30 cellular contexts compared by ENCODE assay signal in genomic region chr17:2856727-2857126, GRCh38.
DNase-seq lines count a peak whose midpoint lies in the region; ATAC-seq and TF ChIP-seq lines count a peak whose summit lies in the region.
"Had no signal": no experiment of that assay in that cellular context is flagged by ENCODE, and none has a peak within 500 bp of the region (broad histone marks: within the 10 kb centered on the region; RNA-seq: fewer than 3 reads in every experiment).

No MANE protein-coding gene starts in this region.

- dilution Hi-C loops in mammary epithelial cell (cut with HindIII; ENCODE audit: low sequenced_read_pairs): no loop called here

- no TSS peak for BruUV-seq in MCF 10A (replicated peaks; lab: Mats Ljungman, UMichigan)
- BruUV-seq in mammary epithelial cell (replicated peaks; lab: Mats Ljungman, UMichigan): no TSS peak

- H2AFZ ChIP-seq in mammary epithelial cell (ENCODE audit: low read depth, low read length): no peak overlapping the region

- peaks cover 9% of the 10 kb centered on the region for H3K4me1 Mint-ChIP-seq in MCF 10A (ENCODE audit: insufficient read depth, unreplicated experiment)
- peaks cover 32% of the 10 kb centered on the region for H3K4me1 Mint-ChIP-seq in T-helper 17 cell
- H3K4me1 Mint-ChIP-seq in nephron: peaks cover 10% of the 10 kb centered on the region

- no peak overlapping the region for H3K4me2 ChIP-seq in mammary epithelial cell (ENCODE audit: insufficient read depth, low read depth, low read length)
- H3K4me2 ChIP-seq: A549 had no signal

- POLR2A ChIA-PET in MCF 10A (lab: Yijun Ruan, JAX): no interaction called here

- H3K27ac ChIP-seq in mammary epithelial cell (ENCODE audit: insufficient read depth, low read depth, low read length): no peak overlapping the region
- H3K27ac ChIP-seq: A549, adrenal gland, esophagus muscularis mucosa, upper lobe of right lung had no signal

- H3K36me3 Mint-ChIP-seq in MCF 10A (ENCODE audit: insufficient read depth, unreplicated experiment): no peaks in the 10 kb centered on the region
- H3K36me3 Mint-ChIP-seq in T-helper 17 cell (ENCODE audit: low read depth): peaks cover 3% of the 10 kb centered on the region
- H3K36me3 Mint-ChIP-seq in nephron (ENCODE audit: low read depth): no peaks in the 10 kb centered on the region

- H4K20me1 ChIP-seq in mammary epithelial cell (ENCODE audit: insufficient read depth, low read length): no peaks in the 10 kb centered on the region

- H3K9me3 Mint-ChIP-seq in MCF 10A (ENCODE audit: unreplicated experiment): no peaks in the 10 kb centered on the region
- peaks cover 3% of the 10 kb centered on the region for H3K9me3 Mint-ChIP-seq in nephron
- H3K9me3 Mint-ChIP-seq: activated naive CD4-positive, alpha-beta T cell treated with anti-CD3 and anti-CD28 coated beads, Interleukin-2, amount 10 ng/mL, durations not matched to agents 7 days and 5 days; activated T-helper 17 cell treated with anti-CD3 and anti-CD28 coated beads, Interleukin-2, amount 50 U/mL, for 72 hours; CD4-positive, alpha-beta memory T cell; central memory CD8-positive, alpha-beta T cell; stimulated activated naive B cell treated with anti-CD40 and anti-IgM and Interleukin-4, amounts not matched to agents 10 μg/mL and 1 μg/mL and 100 μg/mL, for 72 hours had no signal

- no peak for ATAC-seq in T-helper 17 cell
- no peak for ATAC-seq in HG03571 (IDR thresholded peaks at IDR 0.05; ENCODE audit: unreplicated experiment)
- ATAC-seq: A549; activated CD8-positive, alpha-beta T cell treated with anti-CD3 and anti-CD28 coated beads, Interleukin-2, amount 10 ng/mL, durations not matched to agents 7 days and 5 days; activated T-helper 17 cell treated with anti-CD3 and anti-CD28 coated beads, Interleukin-2, amount 50 U/mL, for 72 hours; stimulated activated naive B cell treated with anti-CD40 and anti-IgM and Interleukin-4, amounts not matched to agents 10 μg/mL and 1 μg/mL and 100 μg/mL, for 72 hours; upper lobe of right lung had no signal

- CTCF ChIA-PET in MCF 10A (lab: Yijun Ruan, JAX) (interaction anchor here (0.6 to 2.0 kb wide), 2 partner anchors 8 to 181 kb away, joined by 3 to 12 read pairs; no protein-coding TSS in a partner anchor), mammary epithelial cell (lab: Charles Lee; ENCODE audit: low non-redundant PET) (no interaction called here)

- peaks cover 75% of the 10 kb centered on the region for H3K79me2 ChIP-seq in mammary epithelial cell (ENCODE audit: insufficient read depth, low read length)

- H3K36me3 ChIP-seq in mammary epithelial cell (ENCODE audit: insufficient read depth, low read length): no peaks in the 10 kb centered on the region
- H3K36me3 ChIP-seq: adrenal gland, esophagus muscularis mucosa, upper lobe of right lung had no signal

- H3K4me3 Mint-ChIP-seq in MCF 10A (ENCODE audit: unreplicated experiment) (peak overlapping the region; percentile 36), T-helper 17 cell (peak overlapping the region; percentile 49), nephron (peak overlapping the region; percentile 45 to 59 (median 51))
- H3K4me3 Mint-ChIP-seq: activated CD8-positive, alpha-beta T cell treated with anti-CD3 and anti-CD28 coated beads, Interleukin-2, amount 10 ng/mL, durations not matched to agents 7 days and 5 days; activated naive CD4-positive, alpha-beta T cell treated with anti-CD3 and anti-CD28 coated beads, Interleukin-2, amount 10 ng/mL, durations not matched to agents 7 days and 5 days; activated T-helper 17 cell treated with anti-CD3 and anti-CD28 coated beads, Interleukin-2, amount 50 U/mL, for 72 hours; central memory CD8-positive, alpha-beta T cell; stimulated activated naive B cell treated with anti-CD40 and anti-IgM and Interleukin-4, amounts not matched to agents 10 μg/mL and 1 μg/mL and 100 μg/mL, for 72 hours had no signal

- no peaks in the 10 kb centered on the region for H3K27me3 ChIP-seq in mammary epithelial cell (ENCODE audit: insufficient read depth, low read length)

- no peak overlapping the region for H3K9ac ChIP-seq in mammary epithelial cell (ENCODE audit: insufficient read depth, low read length)

- H3K4me3 ChIP-seq in mammary epithelial cell (replicated peaks in 1 of 3; ENCODE audit: insufficient read depth in 1 of 3, low read depth in 2 of 3, low read length in 3 of 3): no peak overlapping the region
- H3K4me3 ChIP-seq: A549, adrenal gland, esophagus muscularis mucosa, upper lobe of right lung had no signal

- TF ChIP-seq CTCF in MCF 10A (IDR thresholded peaks at IDR 0.05; ENCODE audit: unreplicated experiment): no peak
- no peak for TF ChIP-seq CTCF in mammary epithelial cell (conservative IDR thresholded peaks at IDR 0.05 in 1 of 2, IDR thresholded peaks at IDR 0.05 in 1 of 2; ENCODE audit: extremely low read depth in 1 of 2, insufficient read depth in 1 of 2, low read depth in 1 of 2, low read length in 2 of 2)
- no peak for TF ChIP-seq CTCF in nephron (IDR thresholded peaks at IDR 0.05; ENCODE audit: unreplicated experiment in 3 of 3)

- intact Hi-C loops in MCF 10A (cut with micrococcal nuclease): no loop called here
- intact Hi-C loops in mammary epithelial cell (cut with micrococcal nuclease): no loop called here

- in situ Hi-C loops in mammary epithelial cell (cut with MboI; ENCODE audit: low sequenced_read_pairs in 2 of 2) (loop anchor here (10.0 kb wide), 2 partner anchors 68 to 158 kb away; no protein-coding TSS in a partner anchor), KBM-7 (cut with MboI; ENCODE audit: low pct_unique_long_range_greater_than_20kb, low sequenced_read_pairs) (no loop called here)

- no peak for DNase-seq in MCF 10A (ENCODE audit: unreplicated experiment)
- DNase-seq in mammary epithelial cell: no peak
- no peak for DNase-seq in T-helper 17 cell
- DNase-seq in KBM-7: no peak
- no peak for DNase-seq in NCI-H345 treated with DMSO at 0.1 percent for 48 hours (lab: John Stamatoyannopoulos, UW; ENCODE audit: unreplicated experiment)
- DNase-seq in NCI-H82 (lab: John Stamatoyannopoulos, UW): no peak
- DNase-seq: activated CD4-positive, alpha-beta T cell treated with anti-CD3 and anti-CD28 coated beads for 4 hours; activated CD8-positive, alpha-beta T cell treated with anti-CD3 and anti-CD28 coated beads, Interleukin-2, amount 10 ng/mL, durations not matched to agents 7 days and 5 days; activated naive CD4-positive, alpha-beta T cell treated with anti-CD3 and anti-CD28 coated beads, Interleukin-2, amount 10 ng/mL, durations not matched to agents 7 days and 5 days; adrenal gland; CD4-positive, alpha-beta memory T cell; foreskin fibroblast; H7; head of caudate nucleus; Karpas-422; midbrain; MV-4-11; naive B cell; NCI-H1694 treated with DMSO at 0.1 percent for 48 hours; NCI-H526; SIG-M5; stimulated activated naive B cell treated with anti-CD40 and anti-IgM and Interleukin-4, amounts not matched to agents 10 μg/mL and 1 μg/mL and 100 μg/mL, for 72 hours; T-helper 9 cell; upper lobe of right lung had no signal

- H3K27me3 Mint-ChIP-seq in MCF 10A (ENCODE audit: insufficient read depth, unreplicated experiment) (no peaks in the 10 kb centered on the region), T-helper 17 cell (no peaks in the 10 kb centered on the region), nephron (ENCODE audit: low read depth) (peaks cover 72% of the 10 kb centered on the region)
- H3K27me3 Mint-ChIP-seq: central memory CD8-positive, alpha-beta T cell had no signal

- WGBS in mammary epithelial cell (ENCODE audit: low coverage, missing lambda C conversion rate): 89% methylated on average over 5 of the region's 5 CpGs

- H3K4me1 ChIP-seq in mammary epithelial cell (ENCODE audit: insufficient read depth, low read length): peaks cover 12% of the 10 kb centered on the region

- H3K9me3 ChIP-seq in mammary epithelial cell (replicated peaks; ENCODE audit: insufficient read depth, low read length) (no peaks in the 10 kb centered on the region), T-helper 17 cell (ENCODE audit: control insufficient read depth, low read length, poor library complexity, severe bottlenecking) (no peaks in the 10 kb centered on the region)
- H3K9me3 ChIP-seq: A549, adrenal gland, esophagus muscularis mucosa, upper lobe of right lung had no signal

- H3K27ac Mint-ChIP-seq in MCF 10A (ENCODE audit: low read depth, unreplicated experiment): no peak overlapping the region
- no peak overlapping the region for H3K27ac Mint-ChIP-seq in T-helper 17 cell
- H3K27ac Mint-ChIP-seq in nephron: no peak overlapping the region
- H3K27ac Mint-ChIP-seq: activated CD8-positive, alpha-beta T cell treated with anti-CD3 and anti-CD28 coated beads, Interleukin-2, amount 10 ng/mL, durations not matched to agents 7 days and 5 days; activated naive CD4-positive, alpha-beta T cell treated with anti-CD3 and anti-CD28 coated beads, Interleukin-2, amount 10 ng/mL, durations not matched to agents 7 days and 5 days; activated T-helper 17 cell treated with anti-CD3 and anti-CD28 coated beads, Interleukin-2, amount 50 U/mL, for 72 hours; stimulated activated naive B cell treated with anti-CD40 and anti-IgM and Interleukin-4, amounts not matched to agents 10 μg/mL and 1 μg/mL and 100 μg/mL, for 72 hours had no signal
